Comparison of ENCODE assay signal across 12 cellular contexts in the genomic region with DNA sequence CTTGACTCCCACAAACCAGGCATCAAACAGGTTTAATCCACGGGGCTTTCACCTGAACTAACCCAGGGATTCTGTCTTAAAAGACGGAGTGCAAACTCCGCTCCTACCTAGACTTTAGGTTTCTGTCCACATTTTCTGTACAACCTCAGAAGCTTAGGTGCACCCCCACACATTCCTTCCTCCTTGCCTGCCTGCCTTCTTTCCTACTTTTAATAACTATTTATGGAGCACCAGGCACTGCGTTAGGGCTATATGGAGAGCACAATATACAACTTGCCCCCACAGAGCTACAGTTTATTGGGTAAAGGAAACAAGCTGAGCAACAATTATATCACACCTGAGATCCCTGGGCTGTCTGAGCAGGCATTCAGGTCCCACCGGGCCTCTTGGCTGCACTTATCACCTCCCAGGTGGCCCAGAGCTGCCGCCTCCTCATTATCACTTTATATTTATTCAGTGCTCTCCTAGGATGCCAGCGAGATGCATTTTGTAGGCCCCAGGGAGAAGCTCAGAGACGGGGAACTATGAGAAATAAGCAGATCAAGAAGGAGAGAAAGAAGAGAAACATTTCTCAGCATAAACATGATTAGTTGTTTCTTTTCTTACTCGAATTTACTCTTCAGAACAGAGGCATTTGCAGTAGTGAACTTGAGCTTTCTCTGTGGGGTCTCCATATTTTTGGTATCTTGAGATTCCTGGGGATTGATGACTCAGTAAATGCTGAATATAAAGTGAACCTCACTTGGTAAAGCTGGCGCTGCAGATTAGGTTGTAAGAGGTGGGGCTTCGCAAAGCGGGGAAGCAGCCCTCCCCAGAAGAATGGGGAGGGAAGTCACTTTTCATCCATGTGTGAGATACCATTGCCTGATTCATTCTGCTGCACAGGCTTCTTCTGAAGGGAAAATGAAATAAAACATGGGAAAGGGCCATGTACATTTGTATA.
DNase-seq lines count a peak whose midpoint lies in the region; ATAC-seq, FAIRE-seq and TF ChIP-seq lines count a peak whose summit lies in the region.
"Had no signal": no experiment of that assay in that cellular context is flagged by ENCODE, and none has a peak within 500 bp of the region (broad histone marks: within the 10 kb centered on the region; RNA-seq: fewer than 3 reads in every experiment).

No MANE protein-coding gene starts in this region.

- DNase-seq in NCI-H345 (lab: John Stamatoyannopoulos, UW) = peak; percentile 73
- peak; percentile 95 for DNase-seq in mesendoderm
- DNase-seq in heart right ventricle = no peak
- no peak for DNase-seq in D721Med (ENCODE audit: insufficient read length, low spot score)
- DNase-seq in sigmoid colon = no peak
- DNase-seq: activated naive CD8-positive, alpha-beta T cell treated with anti-CD3 and anti-CD28 coated beads, Interleukin-2, amount 10 ng/mL, durations not matched to agents 7 days and 5 days; DND-41; Kasumi-1 had no signal

- H3K9me3 ChIP-seq in HEK293 (ENCODE audit: control insufficient read depth, insufficient read depth, low read depth, low read length) = no peaks in the 10 kb centered on the region
- H3K9me3 ChIP-seq in heart right ventricle = no peaks in the 10 kb centered on the region
- no peaks in the 10 kb centered on the region for H3K9me3 ChIP-seq in sigmoid colon

- no peak overlapping the region for H3K4me3 Mint-ChIP-seq in brain
- H3K4me3 Mint-ChIP-seq: activated naive CD8-positive, alpha-beta T cell treated with anti-CD3 and anti-CD28 coated beads, Interleukin-2, amount 10 ng/mL, durations not matched to agents 7 days and 5 days; stimulated activated naive CD8-positive, alpha-beta T cell treated with anti-CD3 and anti-CD28 coated beads, Interleukin-15, amount 100 ng/mL, for 72 hours had no signal

- H3K79me2 ChIP-seq in mesendoderm (ENCODE audit: control insufficient read depth, insufficient read depth, low read length) = no peaks in the 10 kb centered on the region

- H3K27ac ChIP-seq in HEK293 (ENCODE audit: extremely low read depth, low read depth, low read length) = no peak overlapping the region
- H3K27ac ChIP-seq in mesendoderm (ENCODE audit: low read depth, low read length) = peak overlapping the region; percentile 71
- H3K27ac ChIP-seq in heart right ventricle = no peak overlapping the region
- no peak overlapping the region for H3K27ac ChIP-seq in sigmoid colon

- TF ChIP-seq POLR2A in sigmoid colon (IDR thresholded peaks at IDR 0.05) = no peak

- TF ChIP-seq CTCF in HEK293 (tag by site-specific recombination; IDR thresholded peaks at IDR 0.05) (no peak), brain (conservative IDR thresholded peaks at IDR 0.05) (no peak), heart right ventricle (IDR thresholded peaks at IDR 0.05) (no peak), D721Med (IDR thresholded peaks at IDR 0.05; ENCODE audit: insufficient read depth, missing control alignments) (no peak), sigmoid colon (IDR thresholded peaks at IDR 0.05) (no peak)

- TF ChIP-seq EP300 in sigmoid colon (IDR thresholded peaks at IDR 0.05) = no peak

- H3K18ac ChIP-seq in mesendoderm (ENCODE audit: low read length) = peak overlapping the region; percentile 81

- H3K4me1 Mint-ChIP-seq in brain = peaks cover 40% of the 10 kb centered on the region

- CTCF ChIA-PET in HEK293 (lab: Yijun Ruan, JAX) = interaction anchor here (0.5 to 12.0 kb wide), 29 partner anchors 11 to 521 kb away, joined by 3 to 309 read pairs (median 6); a partner anchor contains a TSS

- H3K79me1 ChIP-seq in mesendoderm (ENCODE audit: low read length) = no peaks in the 10 kb centered on the region

- peak overlapping the region; percentile 1 for H3K4me2 ChIP-seq in mesendoderm (ENCODE audit: low read length)

- POLR2A ChIA-PET in HEK293 (lab: Yijun Ruan, JAX) = interaction anchor here (2.1 to 2.9 kb wide), 2 partner anchors 29 to 185 kb away, joined by 5 to 12 read pairs; no protein-coding TSS in a partner anchor

- peak overlapping the region; percentile 92 for H3K56ac ChIP-seq in mesendoderm (ENCODE audit: low read length)

- H3K36me3 ChIP-seq in HEK293 (ENCODE audit: control insufficient read depth in 2 of 2, insufficient read depth in 1 of 2, low read length in 2 of 2) = no peaks in the 10 kb centered on the region
- H3K36me3 ChIP-seq in mesendoderm (ENCODE audit: control insufficient read depth, insufficient read depth, low read length) = no peaks in the 10 kb centered on the region
- H3K36me3 ChIP-seq in heart right ventricle = no peaks in the 10 kb centered on the region
- no peaks in the 10 kb centered on the region for H3K36me3 ChIP-seq in sigmoid colon

- FAIRE-seq in D721Med (lab: Jason Lieb, UNC) = no peak

- peaks cover 3% of the 10 kb centered on the region for H3K27me3 Mint-ChIP-seq in brain
- H3K27me3 Mint-ChIP-seq: stimulated activated naive CD8-positive, alpha-beta T cell treated with anti-CD3 and anti-CD28 coated beads, Interleukin-15, amount 100 ng/mL, for 72 hours had no signal

- no peak for ATAC-seq in heart right ventricle
- ATAC-seq in HG02938 (IDR thresholded peaks at IDR 0.05; ENCODE audit: unreplicated experiment) = no peak

- intact Hi-C loops in heart right ventricle (cut with DNase I) = loop anchor here (1.0 to 10.0 kb wide), 11 partner anchors 88 to 380 kb away; a partner anchor contains a TSS
- intact Hi-C loops in sigmoid colon (cut with DNase I) = loop anchor here (1.0 to 2.0 kb wide), 2 partner anchors 186 to 376 kb away; no protein-coding TSS in a partner anchor

- peak overlapping the region; percentile 99 for H2BK5ac ChIP-seq in mesendoderm (ENCODE audit: low read length)

- peak overlapping the region; percentile 97 for H2AK5ac ChIP-seq in mesendoderm (ENCODE audit: low read length)

- no peak overlapping the region for H4K8ac ChIP-seq in mesendoderm (ENCODE audit: low read depth, low read length)

- H3K9me3 Mint-ChIP-seq in brain = peaks cover 0 to 5% (median 0%) of the 10 kb centered on the region in 5 experiments
- H3K9me3 Mint-ChIP-seq: activated naive CD8-positive, alpha-beta T cell treated with anti-CD3 and anti-CD28 coated beads, Interleukin-2, amount 10 ng/mL, durations not matched to agents 7 days and 5 days; stimulated activated naive CD8-positive, alpha-beta T cell treated with anti-CD3 and anti-CD28 coated beads, Interleukin-15, amount 100 ng/mL, for 72 hours had no signal

- H3K4ac ChIP-seq in mesendoderm (ENCODE audit: low read depth, low read length) = peak overlapping the region; percentile 76

- peak overlapping the region in 4 of 5 experiments; percentile 8 to 80 (median 32) for H3K27ac Mint-ChIP-seq in brain
- H3K27ac Mint-ChIP-seq: activated naive CD8-positive, alpha-beta T cell treated with anti-CD3 and anti-CD28 coated beads, Interleukin-2, amount 10 ng/mL, durations not matched to agents 7 days and 5 days; stimulated activated naive CD8-positive, alpha-beta T cell treated with anti-CD3 and anti-CD28 coated beads, Interleukin-15, amount 100 ng/mL, for 72 hours had no signal

- no peak overlapping the region for H2BK15ac ChIP-seq in mesendoderm (replicated peaks; ENCODE audit: low read depth)

- no peaks in the 10 kb centered on the region for H3K27me3 ChIP-seq in mesendoderm (ENCODE audit: insufficient read depth, low read length, poor library complexity)
- no peaks in the 10 kb centered on the region for H3K27me3 ChIP-seq in heart right ventricle
- H3K27me3 ChIP-seq in sigmoid colon = no peaks in the 10 kb centered on the region

- H4K5ac ChIP-seq in mesendoderm (ENCODE audit: low read length) = peak overlapping the region; percentile 18

- H3K4me1 ChIP-seq in HEK293 (ENCODE audit: control insufficient read depth, insufficient read depth, low read length) (no peaks in the 10 kb centered on the region), mesendoderm (ENCODE audit: control insufficient read depth, low read depth, low read length) (peaks cover 33% of the 10 kb centered on the region), heart right ventricle (peaks cover 2 to 57% (median 45%) of the 10 kb centered on the region in 9 donors), sigmoid colon (peaks cover 0 to 20% (median 16%) of the 10 kb centered on the region in 4 donors)

- no peaks in the 10 kb centered on the region for H3K36me3 Mint-ChIP-seq in brain
- H3K36me3 Mint-ChIP-seq: activated naive CD8-positive, alpha-beta T cell treated with anti-CD3 and anti-CD28 coated beads, Interleukin-2, amount 10 ng/mL, durations not matched to agents 7 days and 5 days had no signal

- H2BK120ac ChIP-seq in mesendoderm (ENCODE audit: low read depth, low read length) = peak overlapping the region; percentile 39

- no CpG with 5 or more reads among the region's 12 CpGs for WGBS in mesendoderm (ENCODE audit: extremely low coverage, insufficient coverage, low lambda C conversion rate)
- WGBS in heart right ventricle, 2 donors = 83 to 85% methylated on average over 12 of the region's 12 CpGs
- WGBS in sigmoid colon, 2 donors = 78 to 81% methylated on average over 12 of the region's 12 CpGs

- H3K4me3 ChIP-seq in HEK293 (ENCODE audit: low read depth, low read length) (no peak overlapping the region), mesendoderm (ENCODE audit: low read length) (no peak overlapping the region), heart right ventricle (no peak overlapping the region), sigmoid colon (no peak overlapping the region)

- peak overlapping the region; percentile 60 for H3K23ac ChIP-seq in mesendoderm (ENCODE audit: low read length)

- H3K9ac ChIP-seq in mesendoderm (ENCODE audit: low read length) = peak overlapping the region; percentile 67

TF ChIP-seq in HEK293, 187 proteins besides CTCF, POLR2A, EP300 and RAD21 (continues in another document):
- no peak for TF ChIP-seq KLF9 (tag by site-specific recombination; IDR thresholded peaks at IDR 0.05; ENCODE audit: low read depth)
- TF ChIP-seq, protein P1, sequence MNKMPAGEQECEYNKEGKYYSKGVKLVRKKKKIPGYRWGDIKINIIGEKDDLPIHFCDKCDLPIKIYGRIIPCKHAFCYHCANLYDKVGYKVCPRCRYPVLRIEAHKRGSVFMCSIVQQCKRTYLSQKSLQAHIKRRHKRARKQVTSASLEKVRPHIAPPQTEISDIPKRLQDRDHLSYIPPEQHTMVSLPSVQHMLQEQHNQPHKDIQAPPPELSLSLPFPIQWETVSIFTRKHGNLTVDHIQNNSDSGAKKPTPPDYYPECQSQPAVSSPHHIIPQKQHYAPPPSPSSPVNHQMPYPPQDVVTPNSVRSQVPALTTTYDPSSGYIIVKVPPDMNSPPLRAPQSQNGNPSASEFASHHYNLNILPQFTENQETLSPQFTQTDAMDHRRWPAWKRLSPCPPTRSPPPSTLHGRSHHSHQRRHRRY (tag by site-specific recombination; IDR thresholded peaks at IDR 0.05) = no peak
- no peak for TF ChIP-seq ZNF266 (tag by site-specific recombination; IDR thresholded peaks at IDR 0.05; ENCODE audit: low read depth)

Comparison
In these comparisons a context has a peak if more than half of its experiments do, and no peak if none do; other contexts are left out.
1. DNase-seq: peak in NCI-H345 (single experiment) and mesendoderm (single experiment); none in heart right ventricle (0 of 2), D721Med (single experiment) and sigmoid colon (single experiment).